Comparison of ENCODE assay signal across 17 cellular contexts in genomic region chr6:37520926-37521325, GRCh38.
"Had no signal": no experiment of that assay in that cellular context is flagged by ENCODE, and none has a peak within 500 bp of the region (broad histone marks: within the 10 kb centered on the region; RNA-seq: fewer than 3 reads in every experiment).

No MANE protein-coding gene starts in this region.

- DNase-seq: activated CD4-positive, alpha-beta memory T cell treated with anti-CD3 and anti-CD28 coated beads for 36 hours; activated CD4-positive, alpha-beta T cell treated with anti-CD3 and anti-CD28 coated beads for 36 hours; activated gamma-delta T cell treated with Interleukin-2 at 50 U/mL for 16 hours; activated T-cell treated with anti-CD3 and anti-CD28 coated beads, Interleukin-2, amount 50 U/mL, for 72 hours; central memory CD4-positive, alpha-beta T cell; esophagus squamous epithelium; hippocampal formation; left ventricle myocardium inferior; stimulated activated CD4-positive, alpha-beta T cell treated with anti-CD3 and anti-CD28 coated beads, Interleukin-15, amount 100 ng/mL, for 24 hours; stimulated activated CD4-positive, alpha-beta T cell treated with anti-CD3 and anti-CD28 coated beads, Interleukin-4, amount 100 ng/mL, for 1 hour; stimulated activated naive CD4-positive, alpha-beta T cell treated with Interleukin-2 at 50 U/mL for 16 hours; upper lobe of left lung had no signal

- H3K4me3 Mint-ChIP-seq: activated CD4-positive, alpha-beta memory T cell treated with anti-CD3 and anti-CD28 coated beads for 36 hours; activated CD4-positive, alpha-beta T cell treated with anti-CD3 and anti-CD28 coated beads for 36 hours; activated naive CD8-positive, alpha-beta T cell; brain had no signal

- H3K36me3 Mint-ChIP-seq: activated CD4-positive, alpha-beta memory T cell treated with anti-CD3 and anti-CD28 coated beads for 36 hours; activated naive CD8-positive, alpha-beta T cell; brain; naive thymus-derived CD8-positive, alpha-beta T cell had no signal

- H3K27me3 Mint-ChIP-seq: activated CD4-positive, alpha-beta memory T cell treated with anti-CD3 and anti-CD28 coated beads for 36 hours; activated CD4-positive, alpha-beta T cell treated with anti-CD3 and anti-CD28 coated beads for 36 hours; activated naive CD8-positive, alpha-beta T cell; naive thymus-derived CD8-positive, alpha-beta T cell had no signal

- ATAC-seq: activated CD4-positive, alpha-beta T cell treated with anti-CD3 and anti-CD28 coated beads for 36 hours; activated T-cell treated with anti-CD3 and anti-CD28 coated beads, Interleukin-2, amount 50 U/mL, for 72 hours; naive thymus-derived CD8-positive, alpha-beta T cell had no signal

- H3K27me3 ChIP-seq: upper lobe of left lung had no signal

- H3K36me3 ChIP-seq: esophagus squamous epithelium, left ventricle myocardium inferior, suprapubic skin, upper lobe of left lung had no signal

- H3K27ac ChIP-seq: coronary artery, esophagus squamous epithelium, left ventricle myocardium inferior, suprapubic skin, upper lobe of left lung had no signal

- H3K9me3 Mint-ChIP-seq: activated CD4-positive, alpha-beta memory T cell treated with anti-CD3 and anti-CD28 coated beads for 36 hours; activated T-cell treated with anti-CD3 and anti-CD28 coated beads, Interleukin-2, amount 50 U/mL, for 72 hours; naive thymus-derived CD8-positive, alpha-beta T cell had no signal

- H3K27ac Mint-ChIP-seq: activated CD4-positive, alpha-beta memory T cell treated with anti-CD3 and anti-CD28 coated beads for 36 hours; activated CD4-positive, alpha-beta T cell treated with anti-CD3 and anti-CD28 coated beads for 36 hours; activated naive CD8-positive, alpha-beta T cell; activated T-cell treated with anti-CD3 and anti-CD28 coated beads, Interleukin-2, amount 50 U/mL, for 72 hours had no signal

- H3K4me3 ChIP-seq: coronary artery, esophagus squamous epithelium, left ventricle myocardium inferior, suprapubic skin, upper lobe of left lung had no signal

- H3K9me3 ChIP-seq: esophagus squamous epithelium, suprapubic skin, upper lobe of left lung had no signal
